In the genomic region with DNA sequence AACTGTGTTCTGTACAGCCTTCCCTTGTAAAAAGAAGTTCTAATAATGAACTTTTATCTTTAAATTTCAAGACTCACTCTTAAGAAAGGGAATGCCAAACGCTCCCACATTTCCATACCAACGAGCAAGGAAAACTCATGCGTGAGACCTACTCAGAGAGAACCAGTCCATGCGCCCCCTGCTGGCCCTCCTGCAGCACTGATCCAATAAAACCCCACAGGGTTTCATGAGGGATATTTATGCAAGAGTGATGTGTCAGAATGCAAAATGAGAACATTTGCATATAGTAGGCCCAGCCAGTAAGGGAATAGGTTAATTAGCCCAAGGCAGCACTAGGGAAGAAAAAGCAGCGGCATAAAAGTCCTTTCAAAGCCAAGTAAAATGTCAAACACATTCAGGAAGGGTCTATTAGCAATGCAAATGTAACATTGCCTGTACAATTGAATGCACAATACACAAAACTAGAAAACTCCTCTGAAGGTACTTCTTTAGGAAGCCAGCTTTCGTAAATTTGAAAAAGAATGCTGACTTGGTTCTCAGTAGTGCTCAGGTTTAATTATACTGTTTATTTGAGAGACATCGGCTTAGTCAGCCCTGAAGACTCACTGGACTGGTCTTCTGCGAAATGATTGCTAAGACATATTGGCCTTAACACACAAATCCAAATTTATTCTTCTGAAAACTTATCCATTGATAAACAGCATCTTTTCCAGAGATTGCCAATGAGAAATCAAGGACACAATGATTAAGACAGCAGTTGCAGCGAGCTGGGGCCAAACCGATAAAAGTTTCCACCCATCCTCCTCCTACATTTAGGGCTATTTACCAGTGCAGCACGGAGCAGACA, we compare ENCODE assay signal across 8 cellular contexts.
DNase-seq lines count a peak whose midpoint lies in the region; ATAC-seq, FAIRE-seq and TF ChIP-seq lines count a peak whose summit lies in the region.

No MANE protein-coding gene starts in this region.

- H3K4me3 Mint-ChIP-seq in endothelial cell (ENCODE audit: unreplicated experiment) = no peak overlapping the region

- H3K36me3 Mint-ChIP-seq in endothelial cell (ENCODE audit: low read depth, unreplicated experiment) = peaks cover 4% of the 10 kb centered on the region

- FAIRE-seq in A549 (lab: Jason Lieb, UNC) = no peak

- H3K4me1 Mint-ChIP-seq in endothelial cell (ENCODE audit: unreplicated experiment) = peaks cover 8% of the 10 kb centered on the region

- H3K27ac Mint-ChIP-seq in endothelial cell (ENCODE audit: unreplicated experiment) = no peak overlapping the region

- ATAC-seq in A549 = peak; percentile 79 to 91; a peak in 5 of 6 replicates
- peak; percentile 41 for ATAC-seq in GM18498 (IDR thresholded peaks at IDR 0.05; ENCODE audit: unreplicated experiment)
- peak; percentile 69 for ATAC-seq in HG03342 (IDR thresholded peaks at IDR 0.05; ENCODE audit: unreplicated experiment)

- POLR2A ChIA-PET in A549 (lab: Yijun Ruan, JAX) = no interaction called here

- peak; percentile 17 to 30; a peak in 2 of 5 replicates for TF ChIP-seq RAD21 in A549 (conservative IDR thresholded peaks at IDR 0.05 in 1 of 2, IDR thresholded peaks at IDR 0.05 in 1 of 2)

- H3K4me2 ChIP-seq in A549 = peak overlapping the region; percentile 54

- no peaks in the 10 kb centered on the region for H3K9me3 ChIP-seq in A549

- DNase-seq in A549 (ENCODE audit: low read depth in 1 of 2, low spot score in 1 of 2) = peak; percentile 64 to 72
- DNase-seq in NCI-H82 treated with DMSO at 0.1 percent for 48 hours (lab: John Stamatoyannopoulos, UW; ENCODE audit: unreplicated experiment) = peak; percentile 53
- peak; percentile 78 for DNase-seq in activated CD8-positive, alpha-beta memory T cell treated with anti-CD3 and anti-CD28 coated beads for 24 hours
- peak; percentile 64 for DNase-seq in endothelial cell (ENCODE audit: low spot score)
- DNase-seq in mucosa of gallbladder (ENCODE audit: low spot score) = peak; percentile 48
- peak; percentile 27 to 50 for DNase-seq in stimulated activated CD8-positive, alpha-beta memory T cell treated with anti-CD3 and anti-CD28 coated beads, Interleukin-7, amount 100 ng/mL, for 4 hours (ENCODE audit: low read depth in 2 of 2)

- H3K27ac ChIP-seq in A549 = 0 out of 6 replicates have a peak overlapping the region, but pooled peaks of 1 of the 2 experiments have one; percentile 42

- peaks cover 36% of the 10 kb centered on the region for H3K4me1 ChIP-seq in A549

- peak; percentile 77 for TF ChIP-seq CTCF in A549 (IDR thresholded peaks at IDR 0.05)
- peak; percentile 89 for TF ChIP-seq CTCF in endothelial cell (IDR thresholded peaks at IDR 0.05; ENCODE audit: unreplicated experiment)

- CTCF ChIA-PET in A549 (lab: Yijun Ruan, JAX) = interaction anchor here (0.6 to 6.4 kb wide), 31 partner anchors 8 to 763 kb away, joined by 3 to 46 read pairs (median 5); no protein-coding TSS in a partner anchor

- no peaks in the 10 kb centered on the region for H3K9me3 Mint-ChIP-seq in endothelial cell (ENCODE audit: unreplicated experiment)

- TF ChIP-seq POLR2A in A549 (IDR thresholded peaks at IDR 0.05; ENCODE audit: low read length) = no peak

- WGBS in A549 (ENCODE audit: missing lambda C conversion rate) = 24% methylated on average over 11 of the region's 11 CpGs

- H3K4me3 ChIP-seq in A549 = no peak overlapping the region

- peaks cover 1% of the 10 kb centered on the region for H3K27me3 Mint-ChIP-seq in endothelial cell (ENCODE audit: unreplicated experiment)

- TF ChIP-seq EP300 in A549 (IDR thresholded peaks at IDR 0.05) = no peak

TF ChIP-seq in A549, 52 proteins besides CTCF, POLR2A, EP300 and RAD21:
- TF ChIP-seq SMC3 (IDR thresholded peaks at IDR 0.05) = peak; percentile 37; the same call in 2 of the 3 replicates
- TF ChIP-seq TP53 (CRISPR knock-in tag; IDR thresholded peaks at IDR 0.05) = no peak
